22 cellular contexts compared by ENCODE assay signal in genomic region chr10:103574116-103575061, GRCh38.
"Had no signal": no experiment of that assay in that cellular context is flagged by ENCODE, and none has a peak within 500 bp of the region (broad histone marks: within the 10 kb centered on the region; RNA-seq: fewer than 3 reads in every experiment).

No MANE protein-coding gene starts in this region.

- H3K9me3 Mint-ChIP-seq: activated naive CD8-positive, alpha-beta T cell treated with anti-CD3 and anti-CD28 coated beads, Interleukin-2, amount 50 U/mL, for 24 hours; activated T-cell treated with anti-CD3 and anti-CD28 coated beads, Interleukin-2, amount 50 U/mL, for 24 hours; central memory CD8-positive, alpha-beta T cell; natural killer cell; T-cell had no signal

- H3K27me3 Mint-ChIP-seq: activated naive CD8-positive, alpha-beta T cell treated with anti-CD3 and anti-CD28 coated beads, Interleukin-2, amount 50 U/mL, for 24 hours; activated T-cell treated with anti-CD3 and anti-CD28 coated beads, Interleukin-2, amount 50 U/mL, for 24 hours had no signal

- H3K4me3 Mint-ChIP-seq: activated naive CD8-positive, alpha-beta T cell treated with anti-CD3 and anti-CD28 coated beads, Interleukin-2, amount 50 U/mL, for 24 hours; activated T-cell treated with anti-CD3 and anti-CD28 coated beads, Interleukin-2, amount 50 U/mL, for 24 hours; central memory CD8-positive, alpha-beta T cell; natural killer cell; T-cell had no signal

- DNase-seq: activated CD4-positive, alpha-beta T cell treated with anti-CD3 and anti-CD28 coated beads for 48 hours; activated CD4-positive, alpha-beta T cell treated with anti-CD3 and anti-CD28 coated beads, Interleukin-2, amount 50 U/mL, for 48 hours; activated CD8-positive, alpha-beta memory T cell treated with anti-CD3 and anti-CD28 coated beads, Interleukin-2, amount 50 U/mL, for 4 hours; activated gamma-delta T cell; activated naive CD4-positive, alpha-beta T cell treated with anti-CD3 and anti-CD28 coated beads, Interleukin-2, amount 50 U/mL, for 16 hours; activated naive CD8-positive, alpha-beta T cell treated with anti-CD3 and anti-CD28 coated beads, Interleukin-2, amount 50 U/mL, for 24 hours; activated T-cell treated with anti-CD3 and anti-CD28 coated beads, Interleukin-2, amount 50 U/mL, for 24 hours; dermis blood vessel endothelial cell; effector CD4-positive, alpha-beta T cell; islet precursor cell; left ventricle myocardium inferior; mesendoderm; natural killer cell; ovary; retina; stimulated activated CD4-positive, alpha-beta T cell treated with anti-CD3 and anti-CD28 coated beads, Interleukin-12 subunit alpha, Interleukin-12 subunit beta, amount 100 ng/mL, for 4 hours; stimulated activated CD4-positive, alpha-beta T cell treated with anti-CD3 and anti-CD28 coated beads, Interleukin-4, amount 100 ng/mL, for 1 hour; stimulated activated naive CD8-positive, alpha-beta T cell treated with anti-CD3 and anti-CD28 coated beads, Interleukin-15, Interleukin-2, amounts not matched to agents 100 U/mL and 50 U/mL, for 24 hours; T-cell; testis; transverse colon had no signal

- H3K4me1 Mint-ChIP-seq: activated naive CD8-positive, alpha-beta T cell treated with anti-CD3 and anti-CD28 coated beads, Interleukin-2, amount 50 U/mL, for 24 hours; central memory CD8-positive, alpha-beta T cell; natural killer cell; T-cell had no signal

- H3K36me3 Mint-ChIP-seq: natural killer cell, T-cell had no signal

- H3K27ac Mint-ChIP-seq: activated naive CD8-positive, alpha-beta T cell treated with anti-CD3 and anti-CD28 coated beads, Interleukin-2, amount 50 U/mL, for 24 hours; activated T-cell treated with anti-CD3 and anti-CD28 coated beads, Interleukin-2, amount 50 U/mL, for 24 hours; T-cell had no signal
